Comparison of ENCODE assay signal across 10 cellular contexts in the genomic region with DNA sequence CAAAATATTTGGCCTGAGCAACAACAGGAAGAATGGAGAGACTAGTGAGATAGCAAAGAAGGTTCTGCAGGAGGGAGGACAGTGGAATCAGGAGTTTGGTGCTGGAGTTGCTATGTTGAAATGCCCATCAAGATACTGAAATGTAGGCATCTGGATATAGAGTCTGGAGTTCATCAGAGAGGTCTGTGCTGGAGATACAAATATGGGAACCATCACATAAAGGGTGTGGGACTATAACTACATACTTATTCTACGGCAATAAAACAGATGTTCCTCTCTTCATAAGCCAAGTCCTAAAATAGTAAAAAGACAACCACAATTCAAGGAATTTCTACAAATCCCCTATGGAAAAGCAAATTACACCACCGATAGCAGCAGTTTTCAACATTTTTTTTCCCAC. TPM values are rescaled to one million over a fixed set of nuclear protein-coding genes. Genes with fewer than 3 reads are reported as not detected.
DNase-seq lines count a peak whose midpoint lies in the region; ATAC-seq and TF ChIP-seq lines count a peak whose summit lies in the region.
"Had no signal": no experiment of that assay in that cellular context is flagged by ENCODE, and none has a peak within 500 bp of the region (broad histone marks: within the 10 kb centered on the region; RNA-seq: fewer than 3 reads in every experiment).

No MANE protein-coding gene starts in this region.

- H3K9me3 Mint-ChIP-seq in activated naive CD4-positive, alpha-beta T cell treated with anti-CD3 and anti-CD28 coated beads for 36 hours = no peaks in the 10 kb centered on the region
- H3K9me3 Mint-ChIP-seq in activated B cell treated with CpG ODN at 0.5 μM for 24 hours = no peaks in the 10 kb centered on the region
- no peaks in the 10 kb centered on the region for H3K9me3 Mint-ChIP-seq in stimulated activated naive CD8-positive, alpha-beta T cell treated with anti-CD3 and anti-CD28 coated beads, Interleukin-15, amount 100 ng/mL, for 72 hours

- peaks cover 45% of the 10 kb centered on the region for H3K79me2 ChIP-seq in hepatocyte

- H3K36me3 ChIP-seq in hepatocyte (replicated peaks; ENCODE audit: insufficient read depth, low read depth) = no peaks in the 10 kb centered on the region

- H3K27ac ChIP-seq in hepatocyte = no peak overlapping the region

- no peaks in the 10 kb centered on the region for H3K27me3 Mint-ChIP-seq in activated naive CD4-positive, alpha-beta T cell treated with anti-CD3 and anti-CD28 coated beads for 36 hours (ENCODE audit: low read depth)
- H3K27me3 Mint-ChIP-seq in activated B cell treated with CpG ODN at 0.5 μM for 24 hours = no peaks in the 10 kb centered on the region
- H3K27me3 Mint-ChIP-seq in stimulated activated naive CD8-positive, alpha-beta T cell treated with anti-CD3 and anti-CD28 coated beads, Interleukin-15, amount 100 ng/mL, for 72 hours = no peaks in the 10 kb centered on the region

- peak overlapping the region; percentile 72 for H3K4me2 ChIP-seq in hepatocyte

- intact Hi-C loops in activated naive CD4-positive, alpha-beta T cell treated with anti-CD3 and anti-CD28 coated beads for 36 hours (cut with micrococcal nuclease) = loop anchor here (2.0 to 10.0 kb wide), 2 partner anchors 559 to 601 kb away; a partner anchor contains a TSS
- intact Hi-C loops in activated B cell treated with CpG ODN at 0.5 μM for 24 hours (cut with micrococcal nuclease) = loop anchor here (2.0 to 5.0 kb wide), 2 partner anchors 36 to 153 kb away; a partner anchor contains a TSS

- POLR2A ChIA-PET in activated B cell treated with CpG ODN at 0.5 μM for 24 hours (lab: Charles Lee) = interaction anchor here (0.7 kb wide), 1 partner anchor 848 kb away, joined by 6 read pairs; no protein-coding TSS in a partner anchor

- CTCF ChIA-PET in activated naive CD4-positive, alpha-beta T cell treated with anti-CD3 and anti-CD28 coated beads for 36 hours (lab: Charles Lee) = no interaction called here
- CTCF ChIA-PET in activated B cell treated with CpG ODN at 0.5 μM for 24 hours (lab: Charles Lee) = no interaction called here

- TF ChIP-seq CTCF in activated B cell treated with CpG ODN at 0.5 μM for 24 hours (IDR thresholded peaks at IDR 0.05) (no peak), hepatocyte (IDR thresholded peaks at IDR 0.05; ENCODE audit: poor library complexity) (no peak)

- WGBS in hepatocyte (ENCODE audit: low lambda C conversion rate, missing lambda C conversion rate) = 70% methylated on average over 2 of the region's 2 CpGs

- H3K27me3 ChIP-seq in hepatocyte = no peaks in the 10 kb centered on the region

- peaks cover 9% of the 10 kb centered on the region for H3K36me3 Mint-ChIP-seq in activated naive CD4-positive, alpha-beta T cell treated with anti-CD3 and anti-CD28 coated beads for 36 hours (ENCODE audit: low read depth)
- H3K36me3 Mint-ChIP-seq in activated B cell treated with CpG ODN at 0.5 μM for 24 hours (ENCODE audit: low read depth) = peaks cover 12% of the 10 kb centered on the region

- DNase-seq in activated naive CD4-positive, alpha-beta T cell treated with anti-CD3 and anti-CD28 coated beads for 36 hours = no peak
- no peak for DNase-seq in activated naive CD4-positive, alpha-beta T cell treated with anti-CD3 and anti-CD28 coated beads, Interleukin-2, amount 50 U/mL, for 16 hours
- DNase-seq in activated B cell treated with CpG ODN at 0.5 μM for 24 hours = no peak
- no peak for DNase-seq in hepatocyte (ENCODE audit: low spot score)
- DNase-seq in stimulated activated naive CD8-positive, alpha-beta T cell treated with anti-CD3 and anti-CD28 coated beads, Interleukin-15, amount 100 ng/mL, for 72 hours = no peak
- DNase-seq in DMS 273 (lab: John Stamatoyannopoulos, UW; ENCODE audit: unreplicated experiment) = no peak
- DNase-seq in NCI-H1930 (lab: John Stamatoyannopoulos, UW) = no peak
- DNase-seq: KG1; stimulated activated CD4-positive, alpha-beta T cell treated with anti-CD3 and anti-CD28 coated beads, Interleukin-1b, Interleukin-23, amount 100 ng/mL, for 48 hours had no signal

- no peaks in the 10 kb centered on the region for H3K9me2 ChIP-seq in hepatocyte (replicated peaks; ENCODE audit: insufficient read depth)

- peak overlapping the region; percentile 80 for H3K4me3 Mint-ChIP-seq in activated naive CD4-positive, alpha-beta T cell treated with anti-CD3 and anti-CD28 coated beads for 36 hours
- H3K4me3 Mint-ChIP-seq in activated B cell treated with CpG ODN at 0.5 μM for 24 hours = peak overlapping the region; percentile 85
- H3K4me3 Mint-ChIP-seq in stimulated activated naive CD8-positive, alpha-beta T cell treated with anti-CD3 and anti-CD28 coated beads, Interleukin-15, amount 100 ng/mL, for 72 hours = peak overlapping the region; percentile 21 to 77

- ATAC-seq in activated B cell treated with CpG ODN at 0.5 μM for 24 hours (ENCODE audit: low read depth) (no peak), HG02623 (IDR thresholded peaks at IDR 0.05; ENCODE audit: unreplicated experiment) (no peak)
- no peak for ATAC-seq in stimulated activated naive CD8-positive, alpha-beta T cell treated with anti-CD3 and anti-CD28 coated beads, Interleukin-15, amount 100 ng/mL, for 72 hours

- no peak overlapping the region for H2AFZ ChIP-seq in hepatocyte

- peak overlapping the region; percentile 33 for H3K27ac Mint-ChIP-seq in activated naive CD4-positive, alpha-beta T cell treated with anti-CD3 and anti-CD28 coated beads for 36 hours
- H3K27ac Mint-ChIP-seq in activated B cell treated with CpG ODN at 0.5 μM for 24 hours = peak overlapping the region; percentile 13
- H3K27ac Mint-ChIP-seq in stimulated activated naive CD8-positive, alpha-beta T cell treated with anti-CD3 and anti-CD28 coated beads, Interleukin-15, amount 100 ng/mL, for 72 hours = peak overlapping the region in 1 of 2 donors; percentile 82

- H4K20me1 ChIP-seq in hepatocyte (ENCODE audit: insufficient read depth, poor library complexity, severe bottlenecking) = peaks cover 10% of the 10 kb centered on the region

- peaks cover 13% of the 10 kb centered on the region for H3K4me1 ChIP-seq in hepatocyte (ENCODE audit: insufficient read depth)

- H3K4me3 ChIP-seq in hepatocyte = peak overlapping the region; percentile 77

- H3K9me3 ChIP-seq in hepatocyte (ENCODE audit: low read depth) = no peaks in the 10 kb centered on the region

- peaks cover 48% of the 10 kb centered on the region for H3K4me1 Mint-ChIP-seq in activated naive CD4-positive, alpha-beta T cell treated with anti-CD3 and anti-CD28 coated beads for 36 hours (ENCODE audit: low read depth)
- H3K4me1 Mint-ChIP-seq in activated B cell treated with CpG ODN at 0.5 μM for 24 hours = peaks cover 58% of the 10 kb centered on the region
- H3K4me1 Mint-ChIP-seq in stimulated activated naive CD8-positive, alpha-beta T cell treated with anti-CD3 and anti-CD28 coated beads, Interleukin-15, amount 100 ng/mL, for 72 hours = peaks cover 45% of the 10 kb centered on the region

RNA-seq across cellular contexts. Expression of a gene that starts 1.7 kb away (rescaled TPM):
- total RNA-seq in activated naive CD4-positive, alpha-beta T cell treated with anti-CD3 and anti-CD28 coated beads for 36 hours = 10 to 100 TPM; 47.3 to 50.8 TPM
- total RNA-seq in activated B cell treated with CpG ODN at 0.5 μM for 24 hours = 52.4 and 62.6 TPM in 2 replicates
- total RNA-seq in hepatocyte = 27.4 and 31.9 TPM in 2 replicates
- 8.5 and 16.0 TPM in 2 replicates for polyA plus RNA-seq in hepatocyte
